In the genomic region with DNA sequence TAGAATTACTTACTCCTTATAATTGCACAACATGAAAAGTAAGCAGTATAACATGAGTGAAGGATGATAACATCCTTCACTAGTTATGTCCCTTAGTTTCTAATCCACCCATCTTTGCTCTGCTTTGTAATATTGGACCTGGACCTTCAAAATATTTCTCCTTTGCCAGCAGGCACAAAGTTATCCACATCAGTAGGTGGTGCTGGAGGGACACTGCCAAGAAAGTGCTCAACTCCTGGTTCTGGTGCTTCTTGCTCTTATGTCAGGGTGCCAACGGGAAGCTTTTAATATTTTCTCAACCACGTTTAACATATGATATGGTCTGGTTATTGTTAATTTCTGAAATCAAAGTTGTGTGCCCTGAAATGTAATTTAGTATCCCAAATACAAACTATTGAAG, we compare ENCODE assay signal across 13 cellular contexts. TPM values are rescaled to one million over a fixed set of nuclear protein-coding genes. Genes with fewer than 3 reads are reported as not detected.
DNase-seq lines count a peak whose midpoint lies in the region; ATAC-seq, FAIRE-seq and TF ChIP-seq lines count a peak whose summit lies in the region.
"Had no signal": no experiment of that assay in that cellular context is flagged by ENCODE, and none has a peak within 500 bp of the region (broad histone marks: within the 10 kb centered on the region; RNA-seq: fewer than 3 reads in every experiment).

No MANE protein-coding gene starts in this region.

- no peak overlapping the region for H3K27ac ChIP-seq in heart left ventricle
- no peak overlapping the region for H3K27ac ChIP-seq in right atrium auricular region
- H3K27ac ChIP-seq in PC-3 (ENCODE audit: low read length) = no peak overlapping the region
- H3K27ac ChIP-seq in upper lobe of right lung = no peak overlapping the region
- no peak overlapping the region for H3K27ac ChIP-seq in gastroesophageal sphincter
- H3K27ac ChIP-seq: neutrophil had no signal

- H3K9me3 ChIP-seq in heart left ventricle (no peaks in the 10 kb centered on the region), right atrium auricular region (no peaks in the 10 kb centered on the region), PC-3 (ENCODE audit: low read length) (no peaks in the 10 kb centered on the region), upper lobe of right lung (no peaks in the 10 kb centered on the region), gastroesophageal sphincter (no peaks in the 10 kb centered on the region)
- H3K9me3 ChIP-seq: HAP-1, neutrophil had no signal

- TF ChIP-seq CTCF in heart left ventricle (IDR thresholded peaks at IDR 0.05) (peak in 7 of 12 donors; percentile 9 to 28 (median 11)), right atrium auricular region (IDR thresholded peaks at IDR 0.05) (peak in 1 of 2 donors; percentile 41), PC-3 (conservative IDR thresholded peaks at IDR 0.05; ENCODE audit: low read depth, low read length) (peak; percentile 77), fibroblast of pulmonary artery (IDR thresholded peaks at IDR 0.05; ENCODE audit: low read length, missing control alignments) (peak; percentile 44), upper lobe of right lung (IDR thresholded peaks at IDR 0.05) (no peak), gastroesophageal sphincter (IDR thresholded peaks at IDR 0.05) (peak in 1 of 4 experiments; percentile 42)

- peak in 1 of 4 donors; percentile 42 for ATAC-seq in heart left ventricle
- ATAC-seq in PC-3 = peak; percentile 23; the same call in 1 of the 2 replicates
- ATAC-seq in upper lobe of right lung = peak; percentile 64
- ATAC-seq in GM21619 (IDR thresholded peaks at IDR 0.05; ENCODE audit: unreplicated experiment) = no peak
- no peak for ATAC-seq in gastroesophageal sphincter

- no peak overlapping the region for H3K4me2 ChIP-seq in PC-3 (ENCODE audit: low read length)

- no peaks in the 10 kb centered on the region for H3K79me2 ChIP-seq in PC-3 (ENCODE audit: low read length)

- H3K4me1 ChIP-seq in heart left ventricle = peaks cover 0 to 5% (median 0%) of the 10 kb centered on the region in 12 donors
- H3K4me1 ChIP-seq in right atrium auricular region = no peaks in the 10 kb centered on the region
- peaks cover 23% of the 10 kb centered on the region for H3K4me1 ChIP-seq in PC-3 (ENCODE audit: insufficient read depth, low read length)
- H3K4me1 ChIP-seq in upper lobe of right lung = no peaks in the 10 kb centered on the region
- H3K4me1 ChIP-seq in gastroesophageal sphincter = peaks cover 0 to 3% (median 0%) of the 10 kb centered on the region in 3 donors
- H3K4me1 ChIP-seq: HAP-1 had no signal

- WGBS in heart left ventricle, 4 donors = 22 to 46% (median 30%) methylated on average over 2 of the region's 2 CpGs; no CpG with 5 or more reads in 1 of the 4 donors
- WGBS in gastroesophageal sphincter (ENCODE audit: low coverage in 1 of 2), 2 donors = no CpG with 5 or more reads among the region's 2 CpGs

- BruUV-seq in PC-3 (replicated peaks; lab: Mats Ljungman, UMichigan) = no TSS peak

- no peak for FAIRE-seq in GM12892 (lab: Jason Lieb, UNC)

- no peak overlapping the region for H3K4me3 ChIP-seq in heart left ventricle
- H3K4me3 ChIP-seq in right atrium auricular region = no peak overlapping the region
- H3K4me3 ChIP-seq in PC-3 (ENCODE audit: low read length) = no peak overlapping the region
- no peak overlapping the region for H3K4me3 ChIP-seq in fibroblast of pulmonary artery (replicated peaks; ENCODE audit: low read depth, low read length)
- no peak overlapping the region for H3K4me3 ChIP-seq in upper lobe of right lung
- no peak overlapping the region for H3K4me3 ChIP-seq in gastroesophageal sphincter
- H3K4me3 ChIP-seq: HAP-1 had no signal

- no peaks in the 10 kb centered on the region for H3K9me2 ChIP-seq in PC-3 (replicated peaks; ENCODE audit: low read length)

- H3K36me3 ChIP-seq in heart left ventricle (peaks cover 0 to 84% (median 73%) of the 10 kb centered on the region in 9 donors), right atrium auricular region (peaks cover 40% of the 10 kb centered on the region), PC-3 (ENCODE audit: low read depth, low read length) (peaks cover 36% of the 10 kb centered on the region), upper lobe of right lung (peaks cover 68% of the 10 kb centered on the region), gastroesophageal sphincter (peaks cover 0 to 66% of the 10 kb centered on the region in 2 donors)
- H3K36me3 ChIP-seq: neutrophil had no signal

- CTCF ChIA-PET in PC-3 (lab: Charles Lee) = interaction anchor here (0.5 to 2.4 kb wide), 7 partner anchors 46 to 292 kb away, joined by 3 to 17 read pairs (median 4); a partner anchor contains a TSS

- H3K9ac ChIP-seq in PC-3 (ENCODE audit: low read length) = no peak overlapping the region

- no peak overlapping the region for H2AFZ ChIP-seq in PC-3 (ENCODE audit: low read length)

- H3F3A ChIP-seq in PC-3 (ENCODE audit: low read length, unreplicated experiment) = no peaks in the 10 kb centered on the region

- TF ChIP-seq POLR2A in heart left ventricle (IDR thresholded peaks at IDR 0.05) = no peak
- TF ChIP-seq POLR2A in gastroesophageal sphincter (IDR thresholded peaks at IDR 0.05) = no peak
- no peak for TF ChIP-seq POLR2A in GM12892 (IDR thresholded peaks at IDR 0.05; ENCODE audit: low read depth, low read length)

- POLR2A ChIA-PET in PC-3 (lab: Charles Lee; ENCODE audit: unreplicated experiment) = no interaction called here

- no peaks in the 10 kb centered on the region for H3K27me3 ChIP-seq in heart left ventricle
- no peaks in the 10 kb centered on the region for H3K27me3 ChIP-seq in right atrium auricular region
- no peaks in the 10 kb centered on the region for H3K27me3 ChIP-seq in PC-3 (ENCODE audit: low read length)
- H3K27me3 ChIP-seq in upper lobe of right lung = no peaks in the 10 kb centered on the region
- no peaks in the 10 kb centered on the region for H3K27me3 ChIP-seq in gastroesophageal sphincter
- H3K27me3 ChIP-seq: neutrophil had no signal

- intact Hi-C loops in heart left ventricle (cut with DNase I) = loop anchor here in 3 of 10 donors (5.0 to 10.0 kb wide), 2 partner anchors 38 to 100 kb away; a partner anchor contains a TSS
- intact Hi-C loops in PC-3 (cut with micrococcal nuclease) = loop anchor here (1.0 to 5.0 kb wide), 8 partner anchors 30 to 473 kb away; a partner anchor contains a TSS
- intact Hi-C loops in upper lobe of right lung (cut with DNase I) = no loop called here

- no peak for TF ChIP-seq EP300 in gastroesophageal sphincter (IDR thresholded peaks at IDR 0.05)

- DNase-seq in heart left ventricle (no peak), right atrium auricular region (ENCODE audit: low spot score) (no peak), PC-3 (peak; percentile 67), fibroblast of pulmonary artery (ENCODE audit: low read depth) (peak; percentile 53), upper lobe of right lung (no peak), GM12892 (ENCODE audit: insufficient read length) (no peak)
- DNase-seq: activated CD4-positive, alpha-beta memory T cell treated with anti-CD3 and anti-CD28 coated beads for 36 hours; Calu3; NCI-H2029 treated with DMSO at 0.1 percent for 48 hours had no signal

- H4K20me1 ChIP-seq in PC-3 (ENCODE audit: low read length) = no peaks in the 10 kb centered on the region

RNA-seq across cellular contexts. Expression of a gene that starts 49.1 kb away (rescaled TPM):
- total RNA-seq in heart left ventricle (10 to 100 TPM; 28.2 to 78.3 (median 53.9) TPM), right atrium auricular region (10 to 100 TPM; 75.5 to 90.1 TPM), PC-3 (2014; rRNA removed) (146 and 148 TPM in 2 replicates), upper lobe of right lung (141 TPM), gastroesophageal sphincter (100 to 1,000 TPM; 136 to 198 (median 169) TPM)
- 10 to 100 TPM; 36.4 to 78.7 TPM for polyA plus RNA-seq in heart left ventricle
- 57.9 TPM for polyA plus RNA-seq in GM12892 (2012; ENCODE audit: missing spikeins)

Comparison
In these comparisons a context has a peak if more than half of its experiments do, and no peak if none do; other contexts are left out.
1. ATAC-seq: peak in PC-3 (single experiment) and upper lobe of right lung (single experiment); none in GM21619 (single experiment) and gastroesophageal sphincter (single experiment).
2. DNase-seq: peak in PC-3 (single experiment) and fibroblast of pulmonary artery (single experiment); none in heart left ventricle (0 of 5), right atrium auricular region (single experiment), upper lobe of right lung (single experiment) and GM12892 (single experiment).